In the genomic region with DNA sequence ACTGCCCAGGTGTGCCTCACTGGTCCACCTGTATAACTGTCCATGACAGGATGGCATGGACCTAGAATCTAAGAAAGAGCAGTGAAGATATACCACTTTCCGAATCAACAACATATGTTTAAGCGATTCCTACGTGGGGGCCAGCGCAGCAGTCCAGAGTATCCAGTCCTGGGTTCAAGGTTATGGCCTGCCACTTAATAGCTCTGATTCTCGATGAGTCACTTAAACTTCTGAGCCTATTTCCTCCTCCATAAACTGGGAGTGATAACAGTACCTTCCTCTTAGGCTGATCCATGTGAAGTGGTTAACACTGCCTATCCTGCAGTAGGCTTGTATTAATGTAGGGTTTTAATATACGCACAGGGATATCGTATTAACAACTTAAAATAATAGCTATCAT, we compare ENCODE assay signal across 20 cellular contexts. TPM values are rescaled to one million over a fixed set of nuclear protein-coding genes. Genes with fewer than 3 reads are reported as not detected.
DNase-seq lines count a peak whose midpoint lies in the region; ATAC-seq, FAIRE-seq and TF ChIP-seq lines count a peak whose summit lies in the region.
"Had no signal": no experiment of that assay in that cellular context is flagged by ENCODE, and none has a peak within 500 bp of the region (broad histone marks: within the 10 kb centered on the region; RNA-seq: fewer than 3 reads in every experiment).

No MANE protein-coding gene starts in this region.

- H3K9ac ChIP-seq in PC-3 (ENCODE audit: low read length) (no peak overlapping the region), K562 (ENCODE audit: insufficient read depth in 1 of 2, low read depth in 2 of 2, low read length in 2 of 2) (no peak overlapping the region)

- CTCF ChIA-PET in PC-3 (lab: Charles Lee) (interaction anchor here (0.5 to 0.6 kb wide), 2 partner anchors 232 to 773 kb away, joined by 3 to 4 read pairs; no protein-coding TSS in a partner anchor), K562 (lab: Yijun Ruan, JAX; ENCODE audit: low intra/inter-chr PET ratio) (no interaction called here)

- H3K79me2 ChIP-seq in PC-3 (ENCODE audit: low read length) (peaks cover 29% of the 10 kb centered on the region), K562 (ENCODE audit: control insufficient read depth, insufficient read depth, low read length) (peaks cover 9% of the 10 kb centered on the region)

- H3K4me2 ChIP-seq in PC-3 (ENCODE audit: low read length) (peak overlapping the region; percentile 91; the same call in 1 of the 2 replicates), K562 (ENCODE audit: insufficient read depth, low read length) (no peak overlapping the region)

- ATAC-seq in PC-3 (no peak), K562 (no peak), mucosa of descending colon (peak; percentile 42), GM21447 (IDR thresholded peaks at IDR 0.05; ENCODE audit: unreplicated experiment) (no peak)
- ATAC-seq: A549, SK-N-SH treated with all-trans-retinoic acid at 6 μM for 48 hours had no signal

- H4K20me1 ChIP-seq in PC-3 (ENCODE audit: low read length): no peaks in the 10 kb centered on the region
- no peaks in the 10 kb centered on the region for H4K20me1 ChIP-seq in K562 (replicated peaks; ENCODE audit: control insufficient read depth, insufficient read depth, low read length)

- H3K9me1 ChIP-seq in K562 (ENCODE audit: control insufficient read depth, insufficient read depth, low read length): no peaks in the 10 kb centered on the region

- H3K27me3 Mint-ChIP-seq in type B pancreatic cell: no peaks in the 10 kb centered on the region
- H3K27me3 Mint-ChIP-seq: CD4-positive, alpha-beta T cell had no signal

- no peaks in the 10 kb centered on the region for H3K9me3 Mint-ChIP-seq in type B pancreatic cell

- H3K27ac ChIP-seq in PC-3 (ENCODE audit: low read length): peak overlapping the region; percentile 84
- no peak overlapping the region for H3K27ac ChIP-seq in K562 (ENCODE audit: extremely low read depth, low read depth, low read length)
- H3K27ac ChIP-seq in ovary: no peak overlapping the region

- intact Hi-C loops in PC-3 (cut with micrococcal nuclease) (no loop called here), K562 (cut with micrococcal nuclease) (no loop called here), mucosa of descending colon (cut with DNase I, micrococcal nuclease) (no loop called here), ovary (cut with DNase I) (loop anchor here in 1 of 4 donors (5.0 kb wide), 1 partner anchor 1387 kb away; no protein-coding TSS in a partner anchor)

- H3K36me3 ChIP-seq in PC-3 (ENCODE audit: low read depth, low read length): no peaks in the 10 kb centered on the region
- H3K36me3 ChIP-seq in K562 (ENCODE audit: control insufficient read depth, insufficient read depth, low read length): no peaks in the 10 kb centered on the region
- H3K36me3 ChIP-seq in mucosa of descending colon (ENCODE audit: low read depth): no peaks in the 10 kb centered on the region
- H3K36me3 ChIP-seq in ovary: no peaks in the 10 kb centered on the region

- no peak overlapping the region for H2AFZ ChIP-seq in PC-3 (ENCODE audit: low read length)
- H2AFZ ChIP-seq in K562 (ENCODE audit: low read depth, low read length): no peak overlapping the region

- H3K9me3 ChIP-seq in PC-3 (ENCODE audit: low read length) (no peaks in the 10 kb centered on the region), K562 (replicated peaks; ENCODE audit: control insufficient read depth, insufficient read depth, low read depth, low read length) (no peaks in the 10 kb centered on the region), mucosa of descending colon (no peaks in the 10 kb centered on the region), ovary (no peaks in the 10 kb centered on the region)

- no peaks in the 10 kb centered on the region for H3F3A ChIP-seq in PC-3 (ENCODE audit: low read length, unreplicated experiment)

- no peak overlapping the region for H3K27ac Mint-ChIP-seq in type B pancreatic cell
- H3K27ac Mint-ChIP-seq: CD4-positive, alpha-beta T cell had no signal

- H3K4me1 ChIP-seq in PC-3 (ENCODE audit: insufficient read depth, low read length) (peaks cover 51% of the 10 kb centered on the region), K562 (replicated peaks in 1 of 2; ENCODE audit: control insufficient read depth in 2 of 2, insufficient read depth in 2 of 2, low read length in 2 of 2) (peaks cover 21 to 23% of the 10 kb centered on the region in 2 experiments), mucosa of descending colon (ENCODE audit: low read depth) (peaks cover 31% of the 10 kb centered on the region), ovary (ENCODE audit: insufficient read depth) (peaks cover 2% of the 10 kb centered on the region)

- H3K27me3 ChIP-seq in PC-3 (ENCODE audit: low read length) (no peaks in the 10 kb centered on the region), K562 (ENCODE audit: control insufficient read depth in 2 of 2, insufficient read depth in 2 of 2, low read length in 2 of 2) (no peaks in the 10 kb centered on the region), ovary (no peaks in the 10 kb centered on the region)

- in situ Hi-C loops in K562 (cut with MboI): no loop called here

- peaks cover 12% of the 10 kb centered on the region for H3K4me1 Mint-ChIP-seq in type B pancreatic cell (ENCODE audit: unreplicated experiment)

- DNase-seq in ELR (ENCODE audit: low read depth): peak; percentile 54
- DNase-seq in PC-3: peak; percentile 39
- peak in 1 of 4 experiments; percentile 28 for DNase-seq in K562 (ENCODE audit: extremely low read depth in 1 of 4, low spot score in 3 of 4)
- DNase-seq in mucosa of descending colon: no peak
- DNase-seq in type B pancreatic cell (ENCODE audit: extremely low spot score, unreplicated experiment): no peak
- DNase-seq in ovary: no peak
- DNase-seq: CD4-positive, alpha-beta T cell; KBM-7; NCI-H1417; NCI-H1930; NCI-H446 treated with DMSO at 0.1 percent for 48 hours; NCI-H69; NK-92 treated with Interleukin-12 subunit alpha and Interleukin-12 subunit beta, amount 100 ng/mL, for 24 hours; SHP77 treated with DMSO at 0.1 percent for 48 hours had no signal

- POLR2A ChIA-PET in PC-3 (lab: Charles Lee; ENCODE audit: unreplicated experiment) (no interaction called here), K562 (lab: Yijun Ruan, JAX) (interaction anchor here (0.6 to 1.6 kb wide), 2 partner anchors 12 to 162 kb away, joined by 3 to 5 read pairs; no protein-coding TSS in a partner anchor)

- FAIRE-seq in K562 (lab: Jason Lieb, UNC): peak; percentile 6
- FAIRE-seq: A549, GM12891, GM19239, H1 had no signal

- no peak for TF ChIP-seq RAD21 in K562 (CRISPR knock-in tag; conservative IDR thresholded peaks at IDR 0.05 in 1 of 2, IDR thresholded peaks at IDR 0.05 in 1 of 2)

- 78% methylated on average over 7 of the region's 7 CpGs for WGBS in K562 (ENCODE audit: insufficient coverage, low coverage, missing lambda C conversion rate)
- WGBS in ovary, 3 donors: 89 to 92% (median 91%) methylated on average over 7 of the region's 7 CpGs

- BruUV-seq in PC-3 (replicated peaks; lab: Mats Ljungman, UMichigan) (no TSS peak), K562 (replicated peaks; lab: Mats Ljungman, UMichigan) (no TSS peak)

- no peak overlapping the region for H3K4me3 Mint-ChIP-seq in type B pancreatic cell

- H3K9me2 ChIP-seq in PC-3 (replicated peaks; ENCODE audit: low read length): no peaks in the 10 kb centered on the region

- no peak for TF ChIP-seq CTCF in PC-3 (conservative IDR thresholded peaks at IDR 0.05; ENCODE audit: low read depth, low read length)
- no peak for TF ChIP-seq CTCF in K562 (IDR thresholded peaks at IDR 0.05 in 2 of 3, conservative IDR thresholded peaks at IDR 0.05 in 1 of 3; ENCODE audit: insufficient read depth in 2 of 3, low read depth in 1 of 3, low read length in 3 of 3)
- no peak for TF ChIP-seq CTCF in mucosa of descending colon (IDR thresholded peaks at IDR 0.05)
- TF ChIP-seq CTCF in type B pancreatic cell (conservative IDR thresholded peaks at IDR 0.05): no peak
- no peak for TF ChIP-seq CTCF in ovary (IDR thresholded peaks at IDR 0.05)

- H3K36me3 Mint-ChIP-seq in type B pancreatic cell: no peaks in the 10 kb centered on the region

- H3K4me3 ChIP-seq in PC-3 (ENCODE audit: low read length) (no peak overlapping the region), K562 (no peak overlapping the region), mucosa of descending colon (no peak overlapping the region), ovary (no peak overlapping the region)
- H3K4me3 ChIP-seq: A549 had no signal

- TF ChIP-seq EP300 in K562 (IDR thresholded peaks at IDR 0.05; ENCODE audit: low read length) (no peak), ovary (IDR thresholded peaks at IDR 0.05) (no peak)

- TF ChIP-seq POLR2A in K562 (conservative IDR thresholded peaks at IDR 0.05) (no peak), ovary (IDR thresholded peaks at IDR 0.05) (no peak)

RNA-seq across cellular contexts. Expression of a gene that starts 2.8 kb away (rescaled TPM):
- total RNA-seq in PC-3 (2014; rRNA removed): 12.8 and 14.9 TPM in 2 replicates
- total RNA-seq in K562 (2011; cell fraction: chromatin; rRNA removed; ENCODE audit: low replicate concordance): 14.4 and 22.0 TPM in 2 replicates
- total RNA-seq in K562 (2011; cell fraction: nucleolus; rRNA removed): 8.7 and 9.3 TPM in 2 replicates
- total RNA-seq in K562 (2011; cell fraction: nucleoplasm; rRNA removed): 14.4 and 16.4 TPM in 2 replicates
- 6.7 and 7.6 TPM in 2 replicates for total RNA-seq in K562 (2014; rRNA removed)
- total RNA-seq in K562 (2014; rRNA removed; fragmentation: Illumina TruSeq; extraction: Trizol): 8.2 and 8.3 TPM in 2 replicates
- 5.1 and 5.5 TPM in 2 replicates for total RNA-seq in K562 (2015; rRNA removed; fragmentation: Illumina TruSeq; extraction: Trizol)
- total RNA-seq in K562 (2021): 7.2 and 7.6 TPM in 2 replicates
- polyA plus RNA-seq in K562 (2011; rRNA removed): 7.2 and 8.4 TPM in 2 replicates
- 4.4 and 5.4 TPM in 2 replicates for polyA plus RNA-seq in K562 (2011; cell fraction: cytosol; rRNA removed)
- 5.9 and 7.6 TPM in 2 replicates for polyA plus RNA-seq in K562 (2011; cell fraction: nucleus; rRNA removed)
- 6.0 and 8.3 TPM in 2 replicates for polyA plus RNA-seq in K562 (2012)
- 9.0 and 10.1 TPM in 2 replicates for polyA plus RNA-seq in K562 (2014; fragmentation: Illumina TruSeq; extraction: Trizol)
- 10 to 100 TPM; 10.4 to 11.9 TPM for polyA plus RNA-seq in K562 (2014; fragmentation: Nextera tagmentation; extraction: Ambion mirVana)
- polyA plus RNA-seq in K562 (2014; rRNA removed): 5.0 and 9.4 TPM in 2 replicates
- polyA minus RNA-seq in K562 (2011; rRNA and poly(A)+ RNA removed): 7.0 and 7.8 TPM in 2 replicates
- 2.1 and 3.9 TPM in 2 replicates for polyA minus RNA-seq in K562 (2011; cell fraction: cytosol; rRNA and poly(A)+ RNA removed)
- polyA minus RNA-seq in K562 (2011; cell fraction: nucleus; rRNA and poly(A)+ RNA removed): 5.4 and 7.0 TPM in 2 replicates
- total RNA-seq in mucosa of descending colon: 10 to 100 TPM; 15.9 to 25.4 (median 17.9) TPM
- 7.2 and 8.7 TPM in 2 replicates for total RNA-seq in type B pancreatic cell (ENCODE audit: low replicate concordance)
- 10 to 100 TPM in 1 of 7 donors, 1 to 10 TPM in 6; 5.4 to 12.6 (median 7.3) TPM for total RNA-seq in ovary
- 1 to 10 TPM; 4.5 to 9.0 TPM for polyA plus RNA-seq in ovary

RNA-seq across cellular contexts. Expression of a gene that starts 4.9 kb away (rescaled TPM):
- total RNA-seq in PC-3 (2014; rRNA removed) (35.2 and 43.7 TPM in 2 replicates), K562 (2014; rRNA removed) (15.4 and 24.7 TPM in 2 replicates), K562 (2014; rRNA removed; fragmentation: Illumina TruSeq; extraction: Trizol) (16.3 and 16.6 TPM in 2 replicates), K562 (2015; rRNA removed; fragmentation: Illumina TruSeq; extraction: Trizol) (11.3 and 11.4 TPM in 2 replicates), K562 (2021) (26.0 and 26.3 TPM in 2 replicates), mucosa of descending colon (10 to 100 TPM; 38.3 to 52.5 (median 40.7) TPM), type B pancreatic cell (ENCODE audit: low replicate concordance) (17.5 and 21.3 TPM in 2 replicates), ovary (10 to 100 TPM in 6 of 7 donors, 1 to 10 TPM in 1; 8.2 to 22.3 (median 13.1) TPM)
- 55.9 and 56.4 TPM in 2 replicates for total RNA-seq in K562 (2011; cell fraction: chromatin; rRNA removed; ENCODE audit: low replicate concordance)
- 44.2 and 44.6 TPM in 2 replicates for total RNA-seq in K562 (2011; cell fraction: nucleolus; rRNA removed)
- 57.1 and 68.0 TPM in 2 replicates for total RNA-seq in K562 (2011; cell fraction: nucleoplasm; rRNA removed)
- polyA plus RNA-seq in K562 (2011; rRNA removed) (16.0 and 18.2 TPM in 2 replicates), K562 (2014; fragmentation: Illumina TruSeq; extraction: Trizol) (20.0 and 21.3 TPM in 2 replicates), K562 (2014; fragmentation: Nextera tagmentation; extraction: Ambion mirVana) (10 to 100 TPM; 10.5 to 12.2 TPM), K562 (2014; rRNA removed) (13.8 and 16.2 TPM in 2 replicates), ovary (10 to 100 TPM in 1 of 2 donors, 1 to 10 TPM in 1; 4.4 to 18.3 TPM)
- polyA plus RNA-seq in K562 (2011; cell fraction: cytosol; rRNA removed): 18.5 and 19.9 TPM in 2 replicates
- 14.4 and 16.1 TPM in 2 replicates for polyA plus RNA-seq in K562 (2011; cell fraction: nucleus; rRNA removed)
- polyA plus RNA-seq in K562 (2012): 16.3 and 17.9 TPM in 2 replicates
- 18.9 and 24.0 TPM in 2 replicates for polyA minus RNA-seq in K562 (2011; rRNA and poly(A)+ RNA removed)
- 10.6 and 15.2 TPM in 2 replicates for polyA minus RNA-seq in K562 (2011; cell fraction: cytosol; rRNA and poly(A)+ RNA removed)
- polyA minus RNA-seq in K562 (2011; cell fraction: nucleus; rRNA and poly(A)+ RNA removed): 13.1 and 19.4 TPM in 2 replicates

Comparison
In these comparisons a context has a peak if more than half of its experiments do, and no peak if none do; other contexts are left out.
1. DNase-seq: peak in ELR (single experiment) and PC-3 (single experiment); none in mucosa of descending colon (0 of 3), type B pancreatic cell (single experiment) and ovary (0 of 5).